Comparison of ENCODE assay signal across 20 cellular contexts in the genomic region with DNA sequence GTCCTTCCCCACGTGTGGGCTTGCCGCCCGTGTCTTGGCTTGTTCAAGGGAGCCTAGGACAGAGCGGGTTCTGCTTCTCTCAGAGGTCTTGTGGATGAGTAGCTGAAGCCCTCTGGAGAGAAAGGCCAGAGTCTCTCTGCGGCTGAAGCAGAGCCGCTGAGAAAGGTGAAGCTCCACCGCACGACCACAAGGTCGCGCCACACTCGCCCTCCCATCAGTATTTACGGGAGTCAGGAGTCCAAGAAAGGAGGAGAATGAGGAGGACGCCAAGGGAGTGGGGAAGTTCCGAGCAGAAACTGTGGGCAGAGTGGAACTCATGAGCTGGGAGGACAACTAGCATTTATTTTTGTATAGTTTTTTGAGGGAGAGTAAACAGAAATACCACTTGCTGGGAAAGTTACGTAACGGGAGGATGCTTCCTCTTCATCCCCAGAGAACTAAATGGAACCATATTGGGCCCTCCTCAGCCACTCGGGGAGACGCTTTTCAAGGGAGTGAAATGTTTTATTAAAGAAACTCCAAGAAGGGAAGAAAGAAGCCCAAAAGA. TPM values are rescaled to one million over a fixed set of nuclear protein-coding genes. Genes with fewer than 3 reads are reported as not detected.
A peak's percentile ranks its signal among the peaks of the same experiment; 100 is the strongest.
DNase-seq lines count a peak whose midpoint lies in the region; ATAC-seq and TF ChIP-seq lines count a peak whose summit lies in the region.
"Had no signal": no experiment of that assay in that cellular context is flagged by ENCODE, and none has a peak within 500 bp of the region (broad histone marks: within the 10 kb centered on the region; RNA-seq: fewer than 3 reads in every experiment).

No MANE protein-coding gene starts in this region.

- H3K4me2 ChIP-seq in OCI-LY3 (ENCODE audit: low read length): peak overlapping the region; percentile 76

- TF ChIP-seq CTCF in AG04450 (IDR thresholded peaks at IDR 0.05; ENCODE audit: low read depth, low read length) (no peak), GM13976 (IDR thresholded peaks at IDR 0.05; ENCODE audit: borderline replicate concordance, control extremely low read depth, extremely low read depth, insufficient read depth, missing control alignments) (peak; percentile 7), OCI-LY3 (IDR thresholded peaks at IDR 0.05; ENCODE audit: low read depth, low read length) (peak; percentile 71), foreskin keratinocyte (conservative IDR thresholded peaks at IDR 0.05) (peak; percentile 34)

- no peaks in the 10 kb centered on the region for H3K79me2 ChIP-seq in OCI-LY3 (ENCODE audit: low read length)

- H3K4me1 ChIP-seq in OCI-LY3 (ENCODE audit: low read length) (peaks cover 55% of the 10 kb centered on the region), foreskin keratinocyte (no peaks in the 10 kb centered on the region)
- H3K4me1 ChIP-seq: pancreas, spleen had no signal

- DNase-seq in AG04450 (ENCODE audit: low read depth, low spot score) (no peak), GM13976 (ENCODE audit: low spot score) (no peak), foreskin keratinocyte (no peak), NCI-H2029 treated with DMSO at 0.1 percent for 48 hours (lab: John Stamatoyannopoulos, UW) (no peak), NCI-H748 treated with DMSO at 0.1 percent for 48 hours (lab: John Stamatoyannopoulos, UW) (no peak)
- DNase-seq in activated effector memory CD4-positive, alpha-beta T cell treated with anti-CD3 and anti-CD28 coated beads, Interleukin-2, amount 50 U/mL, for 16 hours: no peak
- DNase-seq: activated CD4-positive, CD25-positive, alpha-beta regulatory T cell treated with anti-CD3 and anti-CD28 coated beads, Interleukin-2, amount 50 U/mL, for 72 hours; activated naive CD8-positive, alpha-beta T cell treated with anti-CD3 and anti-CD28 coated beads, Interleukin-2, amount 50 U/mL, for 24 hours; activated T-cell treated with anti-CD3 and anti-CD28 coated beads for 4 hours; C1 segment of cervical spinal cord; DMS79 treated with DMSO at 0.1 percent for 48 hours; left colon; NCI-H1105; NCI-H510A; pancreas; spleen had no signal

- H3K9me3 ChIP-seq in AG04450 (ENCODE audit: control insufficient read depth, insufficient read depth, low read length): no peaks in the 10 kb centered on the region
- no peaks in the 10 kb centered on the region for H3K9me3 ChIP-seq in OCI-LY3 (ENCODE audit: insufficient read depth, low read length)
- H3K9me3 ChIP-seq: pancreas, spleen had no signal

- no peaks in the 10 kb centered on the region for H4K20me1 ChIP-seq in OCI-LY3 (ENCODE audit: insufficient read depth, low read length)

- ATAC-seq in foreskin keratinocyte (no peak), HG02610 (IDR thresholded peaks at IDR 0.05; ENCODE audit: unreplicated experiment) (no peak)
- ATAC-seq: activated naive CD8-positive, alpha-beta T cell treated with anti-CD3 and anti-CD28 coated beads, Interleukin-2, amount 50 U/mL, for 24 hours; left colon; pancreas had no signal

- CTCF ChIA-PET in AG04450 (lab: Charles Lee): interaction anchor here (0.5 kb wide), 1 partner anchor 926 kb away, joined by 3 read pairs; no protein-coding TSS in a partner anchor

- H3K27me3 ChIP-seq in AG04450 (ENCODE audit: control insufficient read depth, insufficient read depth, low read length) (no peaks in the 10 kb centered on the region), OCI-LY3 (ENCODE audit: low read depth, low read length) (no peaks in the 10 kb centered on the region), foreskin keratinocyte (peaks cover 2% of the 10 kb centered on the region)
- H3K27me3 ChIP-seq: pancreas had no signal

- H3K27ac ChIP-seq in AG04450 (ENCODE audit: low read depth, low read length) (peak overlapping the region; percentile 21), OCI-LY3 (ENCODE audit: low read length) (peak overlapping the region; percentile 79), foreskin keratinocyte (no peak overlapping the region)
- H3K27ac ChIP-seq: pancreas, spleen had no signal

- peaks cover 1% of the 10 kb centered on the region for H3K36me3 ChIP-seq in OCI-LY3 (replicated peaks; ENCODE audit: low read depth, low read length)
- H3K36me3 ChIP-seq: pancreas, spleen had no signal

- H3K4me3 ChIP-seq in AG04450 (ENCODE audit: low read depth, low read length): no peak overlapping the region
- peak overlapping the region; percentile 65 for H3K4me3 ChIP-seq in OCI-LY3 (ENCODE audit: low read length)
- H3K4me3 ChIP-seq: pancreas, spleen had no signal

- in situ Hi-C loops in GM13976 (cut with MboI; ENCODE audit: low sequenced_read_pairs, unreplicated experiment): loop anchor here (25.0 kb wide), 1 partner anchor 320 kb away; a partner anchor contains a TSS

- H3K9ac ChIP-seq in OCI-LY3 (ENCODE audit: low read length): peak overlapping the region; percentile 60

- H2AFZ ChIP-seq in OCI-LY3 (ENCODE audit: low read depth, low read length): peak overlapping the region; percentile 44; the same call in 1 of the 2 replicates

- POLR2A ChIA-PET in AG04450 (lab: Yijun Ruan, JAX): no interaction called here

RNA-seq across cellular contexts. Expression of a gene that starts 51.6 kb away (rescaled TPM):
- polyA plus RNA-seq in AG04450 (2011; rRNA removed) (not detected in 2 replicates), foreskin keratinocyte (not detected in 2 replicates)
- polyA minus RNA-seq in AG04450 (2011; rRNA and poly(A)+ RNA removed): not detected in 2 replicates
- total RNA-seq in foreskin keratinocyte: not detected in 2 replicates
- total RNA-seq: glomerular endothelial cell; left colon; pancreas; T-helper 1 cell treated with Interleukin-12 subunit alpha and Interleukin-12 subunit beta and Interleukin-4 antibody, amounts not matched to agents 30 ng/mL and 1 ng/mL, for 36 hours had no signal
- polyA plus RNA-seq: pancreas had no signal
